Comparison of ENCODE assay signal across 9 cellular contexts in the genomic region with DNA sequence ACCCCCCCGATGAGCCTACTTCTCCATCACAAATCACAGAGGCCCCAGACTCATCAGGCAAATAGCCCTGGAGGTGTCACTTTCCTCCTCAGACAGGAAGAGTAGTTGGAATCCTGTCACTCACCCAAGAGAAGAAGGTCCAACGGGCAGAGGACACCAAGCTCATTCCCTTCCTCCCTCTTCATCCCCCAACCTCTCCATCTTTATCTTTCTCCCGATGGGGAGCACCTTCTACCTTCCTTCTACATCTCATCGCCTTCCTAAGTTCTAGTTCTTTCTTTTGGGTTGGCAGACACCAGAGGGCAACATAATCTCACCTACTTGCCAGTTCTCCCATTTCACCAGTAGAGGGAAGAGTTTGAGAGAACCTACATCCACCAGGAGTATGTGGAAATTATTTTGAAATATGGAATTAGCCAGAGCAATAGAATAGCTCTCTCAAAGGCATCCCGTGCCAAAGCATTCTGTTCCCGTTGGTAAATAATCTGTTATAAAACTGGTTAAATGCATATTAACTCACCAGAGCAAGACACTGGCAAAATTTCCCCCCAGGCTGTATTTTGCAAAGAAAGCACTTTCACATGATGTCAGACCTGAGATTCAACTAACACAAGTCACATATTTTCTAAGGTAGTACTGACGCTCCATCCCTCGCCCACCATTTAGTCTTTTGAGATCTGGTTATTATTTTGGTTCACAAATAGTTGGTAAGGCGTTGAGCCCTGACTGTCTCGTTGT. TPM values are rescaled to one million over a fixed set of nuclear protein-coding genes. Genes with fewer than 3 reads are reported as not detected.
DNase-seq lines count a peak whose midpoint lies in the region; ATAC-seq and TF ChIP-seq lines count a peak whose summit lies in the region.
"Had no signal": no experiment of that assay in that cellular context is flagged by ENCODE, and none has a peak within 500 bp of the region (broad histone marks: within the 10 kb centered on the region; RNA-seq: fewer than 3 reads in every experiment).

No MANE protein-coding gene starts in this region.

- H3K4me1 Mint-ChIP-seq in HFFc6 (ENCODE audit: low read depth): no peaks in the 10 kb centered on the region

- H3K27ac Mint-ChIP-seq in HFFc6: no peak overlapping the region

- H3K27ac ChIP-seq in 22Rv1: no peak overlapping the region

- H3K4me3 ChIP-seq in MG63: no peak overlapping the region

- H3K36me3 ChIP-seq in MG63: no peaks in the 10 kb centered on the region

- no peaks in the 10 kb centered on the region for H3K9me3 Mint-ChIP-seq in HFFc6

- peak; percentile 93 for TF ChIP-seq CTCF in 22Rv1 (IDR thresholded peaks at IDR 0.05)
- TF ChIP-seq CTCF in HFFc6 (IDR thresholded peaks at IDR 0.05): peak; percentile 94
- peak in 1 of 3 donors; percentile 61 for TF ChIP-seq CTCF in omental fat pad (IDR thresholded peaks at IDR 0.05)

- peak; percentile 68 for ATAC-seq in omental fat pad (ENCODE audit: low FRiP score)

- DNase-seq in ELF-1 (ENCODE audit: low read depth, low spot score) (peak; percentile 73), HFFc6 (peak; percentile 75), NCI-H1105 treated with DMSO at 0.1 percent for 48 hours (lab: John Stamatoyannopoulos, UW) (peak; percentile 43), SW 1271 (lab: John Stamatoyannopoulos, UW) (peak; percentile 44 to 87), fibroblast of peridontal ligament (ENCODE audit: extremely low read depth) (peak; percentile 81), omental fat pad (ENCODE audit: low spot score) (no peak), MG63 (no peak)

- H3K27me3 ChIP-seq in MG63: no peaks in the 10 kb centered on the region

- no peaks in the 10 kb centered on the region for H3K36me3 Mint-ChIP-seq in HFFc6 (ENCODE audit: low read depth)

- H3K9me3 ChIP-seq in MG63: no peaks in the 10 kb centered on the region

- H3K27me3 Mint-ChIP-seq in HFFc6 (ENCODE audit: insufficient read depth): peaks cover 35% of the 10 kb centered on the region

- no peak overlapping the region for H3K4me3 Mint-ChIP-seq in HFFc6

RNA-seq across cellular contexts. Expression of a gene that starts 55.0 kb away (rescaled TPM):
- total RNA-seq in HFFc6 (2021; fragmentation: NEBNext Ultra II Directional; extraction: Animal tissue kit (Norgen Biotek cat#: 25700)): not detected
- not detected for total RNA-seq in omental fat pad
- 1.8 and 2.9 TPM in 2 replicates for total RNA-seq in MG63 (2014; rRNA removed; shearing (Covaris generic); ENCODE audit: low replicate concordance)
- total RNA-seq: skeletal muscle tissue had no signal

Comparison
In these comparisons a context has a peak if more than half of its experiments do, and no peak if none do; other contexts are left out.
1. DNase-seq: peak in ELF-1 (single experiment), HFFc6 (single experiment), NCI-H1105 treated with DMSO at 0.1 percent for 48 hours (single experiment), SW 1271 (2 of 2) and fibroblast of peridontal ligament (single experiment); none in omental fat pad (single experiment) and MG63 (single experiment).